1 cellular context compared by ENCODE assay signal in the genomic region with DNA sequence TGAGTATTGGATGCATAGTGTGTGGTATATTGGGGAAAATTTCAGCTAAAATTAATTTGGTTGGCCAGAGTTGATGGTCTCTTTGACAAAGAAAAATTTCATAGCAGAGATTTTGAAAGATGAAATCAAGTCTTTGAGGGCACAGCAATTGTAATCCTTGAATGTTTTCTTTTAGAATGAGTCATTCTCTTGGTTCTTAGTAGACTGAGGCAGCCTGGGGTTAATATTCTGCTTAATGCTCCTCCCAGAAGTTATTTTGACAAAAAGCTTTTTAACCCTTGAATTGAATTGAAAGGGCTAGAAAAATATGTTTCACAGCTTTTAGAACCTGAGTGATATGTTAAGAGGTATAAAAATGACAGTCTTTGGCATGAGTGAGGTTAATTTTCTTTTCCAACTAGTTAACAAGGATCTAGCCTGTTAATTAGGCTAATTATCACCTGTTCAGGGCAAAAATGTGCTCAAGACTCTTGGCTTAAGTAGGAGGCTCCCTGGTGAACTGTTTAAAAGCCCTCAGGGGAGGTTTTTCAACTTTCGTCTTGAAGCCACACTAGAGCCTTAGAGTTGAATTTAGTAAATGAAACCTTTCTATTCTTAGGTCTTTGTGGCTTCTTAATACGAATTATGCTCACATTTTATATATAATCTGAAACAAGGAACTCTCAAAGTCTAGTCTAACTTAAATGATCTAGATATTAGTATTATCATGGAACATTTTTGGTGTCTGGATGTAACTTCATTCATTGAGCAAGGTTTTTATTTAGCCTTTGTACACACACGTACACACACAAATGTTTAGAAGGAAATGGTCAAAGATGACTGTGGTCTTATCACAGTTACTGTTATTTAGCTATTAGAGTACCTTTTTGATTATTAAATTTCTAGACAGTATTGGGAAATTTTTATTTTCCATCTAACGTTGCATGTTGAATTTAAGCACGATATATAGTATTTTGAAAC.
TF ChIP-seq lines count a peak whose summit lies in the region.

No MANE protein-coding gene starts in this region.

TF ChIP-seq in GM23338, 12 proteins besides CTCF, POLR2A, EP300 and RAD21 (continued from another document):
- TF ChIP-seq, protein P1, sequence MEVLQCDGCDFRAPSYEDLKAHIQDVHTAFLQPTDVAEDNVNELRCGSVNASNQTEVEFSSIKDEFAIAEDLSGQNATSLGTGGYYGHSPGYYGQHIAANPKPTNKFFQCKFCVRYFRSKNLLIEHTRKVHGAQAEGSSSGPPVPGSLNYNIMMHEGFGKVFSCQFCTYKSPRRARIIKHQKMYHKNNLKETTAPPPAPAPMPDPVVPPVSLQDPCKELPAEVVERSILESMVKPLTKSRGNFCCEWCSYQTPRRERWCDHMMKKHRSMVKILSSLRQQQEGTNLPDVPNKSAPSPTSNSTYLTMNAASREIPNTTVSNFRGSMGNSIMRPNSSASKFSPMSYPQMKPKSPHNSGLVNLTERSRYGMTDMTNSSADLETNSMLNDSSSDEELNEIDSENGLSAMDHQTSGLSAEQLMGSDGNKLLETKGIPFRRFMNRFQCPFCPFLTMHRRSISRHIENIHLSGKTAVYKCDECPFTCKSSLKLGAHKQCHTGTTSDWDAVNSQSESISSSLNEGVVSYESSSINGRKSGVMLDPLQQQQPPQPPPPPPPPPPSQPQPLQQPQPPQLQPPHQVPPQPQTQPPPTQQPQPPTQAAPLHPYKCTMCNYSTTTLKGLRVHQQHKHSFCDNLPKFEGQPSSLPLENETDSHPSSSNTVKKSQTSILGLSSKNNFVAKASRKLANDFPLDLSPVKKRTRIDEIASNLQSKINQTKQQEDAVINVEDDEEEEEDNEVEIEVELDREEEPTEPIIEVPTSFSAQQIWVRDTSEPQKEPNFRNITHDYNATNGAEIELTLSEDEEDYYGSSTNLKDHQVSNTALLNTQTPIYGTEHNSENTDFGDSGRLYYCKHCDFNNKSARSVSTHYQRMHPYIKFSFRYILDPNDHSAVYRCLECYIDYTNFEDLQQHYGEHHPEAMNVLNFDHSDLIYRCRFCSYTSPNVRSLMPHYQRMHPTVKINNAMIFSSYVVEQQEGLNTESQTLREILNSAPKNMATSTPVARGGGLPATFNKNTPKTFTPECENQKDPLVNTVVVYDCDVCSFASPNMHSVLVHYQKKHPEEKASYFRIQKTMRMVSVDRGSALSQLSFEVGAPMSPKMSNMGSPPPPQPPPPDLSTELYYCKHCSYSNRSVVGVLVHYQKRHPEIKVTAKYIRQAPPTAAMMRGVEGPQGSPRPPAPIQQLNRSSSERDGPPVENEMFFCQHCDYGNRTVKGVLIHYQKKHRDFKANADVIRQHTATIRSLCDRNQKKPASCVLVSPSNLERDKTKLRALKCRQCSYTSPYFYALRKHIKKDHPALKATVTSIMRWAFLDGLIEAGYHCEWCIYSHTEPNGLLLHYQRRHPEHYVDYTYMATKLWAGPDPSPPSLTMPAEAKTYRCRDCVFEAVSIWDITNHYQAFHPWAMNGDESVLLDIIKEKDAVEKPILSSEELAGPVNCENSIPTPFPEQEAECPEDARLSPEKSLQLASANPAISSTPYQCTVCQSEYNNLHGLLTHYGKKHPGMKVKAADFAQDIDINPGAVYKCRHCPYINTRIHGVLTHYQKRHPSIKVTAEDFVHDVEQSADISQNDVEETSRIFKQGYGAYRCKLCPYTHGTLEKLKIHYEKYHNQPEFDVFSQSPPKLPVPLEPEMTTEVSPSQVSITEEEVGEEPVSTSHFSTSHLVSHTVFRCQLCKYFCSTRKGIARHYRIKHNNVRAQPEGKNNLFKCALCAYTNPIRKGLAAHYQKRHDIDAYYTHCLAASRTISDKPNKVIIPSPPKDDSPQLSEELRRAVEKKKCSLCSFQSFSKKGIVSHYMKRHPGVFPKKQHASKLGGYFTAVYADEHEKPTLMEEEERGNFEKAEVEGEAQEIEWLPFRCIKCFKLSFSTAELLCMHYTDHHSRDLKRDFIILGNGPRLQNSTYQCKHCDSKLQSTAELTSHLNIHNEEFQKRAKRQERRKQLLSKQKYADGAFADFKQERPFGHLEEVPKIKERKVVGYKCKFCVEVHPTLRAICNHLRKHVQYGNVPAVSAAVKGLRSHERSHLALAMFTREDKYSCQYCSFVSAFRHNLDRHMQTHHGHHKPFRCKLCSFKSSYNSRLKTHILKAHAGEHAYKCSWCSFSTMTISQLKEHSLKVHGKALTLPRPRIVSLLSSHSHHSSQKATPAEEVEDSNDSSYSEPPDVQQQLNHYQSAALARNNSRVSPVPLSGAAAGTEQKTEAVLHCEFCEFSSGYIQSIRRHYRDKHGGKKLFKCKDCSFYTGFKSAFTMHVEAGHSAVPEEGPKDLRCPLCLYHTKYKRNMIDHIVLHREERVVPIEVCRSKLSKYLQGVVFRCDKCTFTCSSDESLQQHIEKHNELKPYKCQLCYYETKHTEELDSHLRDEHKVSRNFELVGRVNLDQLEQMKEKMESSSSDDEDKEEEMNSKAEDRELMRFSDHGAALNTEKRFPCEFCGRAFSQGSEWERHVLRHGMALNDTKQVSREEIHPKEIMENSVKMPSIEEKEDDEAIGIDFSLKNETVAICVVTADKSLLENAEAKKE (CRISPR knock-in tag; IDR thresholded peaks at IDR 0.05) = no peak
- TF ChIP-seq POLR2AphosphoS5 (IDR thresholded peaks at IDR 0.05; ENCODE audit: low read depth) (no peak), STAT1 (IDR thresholded peaks at IDR 0.05; ENCODE audit: unreplicated experiment) (no peak), CREB1 (CRISPR knock-in tag; IDR thresholded peaks at IDR 0.05; ENCODE audit: low read depth) (no peak), ZNF114 (CRISPR knock-in tag; IDR thresholded peaks at IDR 0.05) (no peak), NANOG (IDR thresholded peaks at IDR 0.05; ENCODE audit: borderline replicate concordance) (no peak), ZNF331 (CRISPR knock-in tag; IDR thresholded peaks at IDR 0.05; ENCODE audit: low read depth) (no peak)
- TF ChIP-seq, protein P2, sequence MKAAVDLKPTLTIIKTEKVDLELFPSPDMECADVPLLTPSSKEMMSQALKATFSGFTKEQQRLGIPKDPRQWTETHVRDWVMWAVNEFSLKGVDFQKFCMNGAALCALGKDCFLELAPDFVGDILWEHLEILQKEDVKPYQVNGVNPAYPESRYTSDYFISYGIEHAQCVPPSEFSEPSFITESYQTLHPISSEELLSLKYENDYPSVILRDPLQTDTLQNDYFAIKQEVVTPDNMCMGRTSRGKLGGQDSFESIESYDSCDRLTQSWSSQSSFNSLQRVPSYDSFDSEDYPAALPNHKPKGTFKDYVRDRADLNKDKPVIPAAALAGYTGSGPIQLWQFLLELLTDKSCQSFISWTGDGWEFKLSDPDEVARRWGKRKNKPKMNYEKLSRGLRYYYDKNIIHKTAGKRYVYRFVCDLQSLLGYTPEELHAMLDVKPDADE (IDR thresholded peaks at IDR 0.05) = no peak
